ENCODE assay signal across 15 cellular contexts in genomic region chr2:105339414-105339813, GRCh38. TPM values are rescaled to one million over a fixed set of nuclear protein-coding genes. Genes with fewer than 3 reads are reported as not detected.
DNase-seq lines count a peak whose midpoint lies in the region; ATAC-seq, FAIRE-seq and TF ChIP-seq lines count a peak whose summit lies in the region.
"Had no signal": no experiment of that assay in that cellular context is flagged by ENCODE, and none has a peak within 500 bp of the region (broad histone marks: within the 10 kb centered on the region; RNA-seq: fewer than 3 reads in every experiment).

No MANE protein-coding gene starts in this region.

- TF ChIP-seq CTCF in MCF 10A (IDR thresholded peaks at IDR 0.05; ENCODE audit: unreplicated experiment) (no peak), breast epithelium (IDR thresholded peaks at IDR 0.05) (no peak), HepG2 (CRISPR knock-in tag; IDR thresholded peaks at IDR 0.05) (no peak)

- H3K4me3 ChIP-seq in breast epithelium (no peak overlapping the region), HepG2 (replicated peaks in 1 of 3; ENCODE audit: insufficient read depth in 1 of 3, low read depth in 2 of 3, low read length in 3 of 3) (peak overlapping the region; percentile 85 to 100 (median 99); a peak in 5 of 6 replicates), right cardiac atrium (ENCODE audit: low read length) (no peak overlapping the region)

- H3K9me3 ChIP-seq in breast epithelium (no peaks in the 10 kb centered on the region), HepG2 (ENCODE audit: low read length) (no peaks in the 10 kb centered on the region), right cardiac atrium (ENCODE audit: control insufficient read depth, low read length) (no peaks in the 10 kb centered on the region)
- H3K9me3 ChIP-seq: BE2C had no signal

- CTCF ChIA-PET in MCF 10A (lab: Yijun Ruan, JAX) (interaction anchor here (0.8 to 2.3 kb wide), 5 partner anchors 17 to 237 kb away, joined by 3 to 17 read pairs (median 3); no protein-coding TSS in a partner anchor), HepG2 (lab: Yijun Ruan, JAX; ENCODE audit: low intra/inter-chr PET ratio, low total read pairs) (no interaction called here)
- CTCF ChIA-PET in activated CD4-positive, alpha-beta memory T cell treated with anti-CD3 and anti-CD28 coated beads for 36 hours (lab: Charles Lee), result interaction anchor here (1.0 to 2.1 kb wide), 3 partner anchors 9 to 56 kb away, joined by 3 to 4 read pairs (median 3); no protein-coding TSS in a partner anchor

- TF ChIP-seq POLR2A in breast epithelium (IDR thresholded peaks at IDR 0.05) (no peak), HepG2 (IDR thresholded peaks at IDR 0.05; ENCODE audit: insufficient read depth in 1 of 2, low read depth in 2 of 2, low read length in 2 of 2) (no peak)

- intact Hi-C loops in MCF 10A (cut with micrococcal nuclease), result no loop called here
- intact Hi-C loops in breast epithelium (cut with DNase I; ENCODE audit: low total_unique reads), result no loop called here
- intact Hi-C loops in activated CD4-positive, alpha-beta memory T cell treated with anti-CD3 and anti-CD28 coated beads for 36 hours (cut with micrococcal nuclease), result loop anchor here (10.0 kb wide), 2 partner anchors 305 to 405 kb away; partner anchors contain the start of genes MRPS9 and NCK2
- intact Hi-C loops in HepG2 (cut with micrococcal nuclease; ENCODE audit: unreplicated experiment), result no loop called here
- intact Hi-C loops in right cardiac atrium (cut with DNase I), result no loop called here

- peaks cover 0 to 25% of the 10 kb centered on the region in 2 donors for H3K4me1 ChIP-seq in breast epithelium
- peaks cover 38% of the 10 kb centered on the region for H3K4me1 ChIP-seq in HepG2 (ENCODE audit: insufficient read depth, low read length)
- H3K4me1 ChIP-seq in right cardiac atrium (ENCODE audit: control insufficient read depth, insufficient read depth, low read length), result peaks cover 2% of the 10 kb centered on the region
- H3K4me1 ChIP-seq: BE2C had no signal

- POLR2A ChIA-PET in MCF 10A (lab: Yijun Ruan, JAX), result interaction anchor here (0.6 to 4.7 kb wide), 5 partner anchors 9 to 301 kb away, joined by 3 to 48 read pairs (median 14); partner anchors contain the start of genes FHL2, MRPS9 and TGFBRAP1
- POLR2A ChIA-PET in activated CD4-positive, alpha-beta memory T cell treated with anti-CD3 and anti-CD28 coated beads for 36 hours (lab: Charles Lee), result interaction anchor here (1.8 kb wide), 1 partner anchor 9 kb away, joined by 9 read pairs; the partner anchor contains the start of gene TGFBRAP1
- POLR2A ChIA-PET in HepG2 (lab: Yijun Ruan, JAX), result interaction anchor here (6.5 kb wide), 1 partner anchor 10 kb away, joined by 43 read pairs; the partner anchor contains the start of gene TGFBRAP1

- H4K20me1 ChIP-seq in HepG2 (ENCODE audit: insufficient read depth, low read length), result peaks cover 8% of the 10 kb centered on the region; the same call in 1 of the 2 replicates

- TF ChIP-seq RAD21 in HepG2 (CRISPR knock-in tag; IDR thresholded peaks at IDR 0.05), result no peak

- H2AFZ ChIP-seq in HepG2 (ENCODE audit: low read length), result no peak overlapping the region

- H3K9ac ChIP-seq in HepG2 (ENCODE audit: insufficient read depth, low read depth, low read length), result peak overlapping the region; percentile 100

- H3K4me1 Mint-ChIP-seq in MCF 10A (ENCODE audit: insufficient read depth, unreplicated experiment), result peaks cover 13% of the 10 kb centered on the region
- H3K4me1 Mint-ChIP-seq in activated CD4-positive, alpha-beta memory T cell treated with anti-CD3 and anti-CD28 coated beads for 36 hours (ENCODE audit: low read depth), result peaks cover 33% of the 10 kb centered on the region

- H3K27ac ChIP-seq in breast epithelium, result no peak overlapping the region
- peak overlapping the region; percentile 100 for H3K27ac ChIP-seq in HepG2 (ENCODE audit: extremely low read length, insufficient read depth, low read length)
- no peak overlapping the region for H3K27ac ChIP-seq in right cardiac atrium (ENCODE audit: low read length)

- peaks cover 54% of the 10 kb centered on the region for H3K79me2 ChIP-seq in HepG2 (ENCODE audit: insufficient read depth, low read length)

- H3K9me3 Mint-ChIP-seq in MCF 10A (ENCODE audit: unreplicated experiment), result no peaks in the 10 kb centered on the region
- no peaks in the 10 kb centered on the region for H3K9me3 Mint-ChIP-seq in activated CD4-positive, alpha-beta memory T cell treated with anti-CD3 and anti-CD28 coated beads for 36 hours

- FAIRE-seq in HepG2 (lab: Jason Lieb, UNC), result no peak
- FAIRE-seq: GM18507 had no signal

- peak overlapping the region; percentile 86 for H3K4me3 Mint-ChIP-seq in MCF 10A (ENCODE audit: unreplicated experiment)
- H3K4me3 Mint-ChIP-seq in activated CD4-positive, alpha-beta memory T cell treated with anti-CD3 and anti-CD28 coated beads for 36 hours, result peak overlapping the region; percentile 95

- no peak for TF ChIP-seq EP300 in HepG2 (IDR thresholded peaks at IDR 0.05; ENCODE audit: low read depth in 2 of 2, low read length in 2 of 2)
- no peak for TF ChIP-seq EP300 in HepG2 (CRISPR knock-in tag; IDR thresholded peaks at IDR 0.05; ENCODE audit: borderline replicate concordance)

- DNase-seq in MCF 10A (ENCODE audit: unreplicated experiment) (no peak), breast epithelium (ENCODE audit: low spot score in 2 of 2) (no peak), HepG2 (ENCODE audit: low spot score) (no peak), C1 segment of cervical spinal cord (lab: John Stamatoyannopoulos, UW) (no peak), right cardiac atrium (no peak), NCI-H2196 treated with DMSO at 0.1 percent for 48 hours (lab: John Stamatoyannopoulos, UW; ENCODE audit: unreplicated experiment) (no peak)
- no peak for DNase-seq in activated CD4-positive, alpha-beta memory T cell treated with anti-CD3 and anti-CD28 coated beads for 36 hours
- no peak for DNase-seq in stimulated activated CD4-positive, alpha-beta T cell treated with anti-CD3 and anti-CD28 coated beads, Interleukin-1b, Interleukin-23, amount 100 ng/mL, for 48 hours
- DNase-seq: anterior cingulate cortex; BE2C; foreskin melanocyte; NCI-H1930; occipital lobe; stimulated activated CD8-positive, alpha-beta memory T cell treated with anti-CD3 and anti-CD28 coated beads, Interleukin-4, amount 100 ng/mL, for 48 hours had no signal

- peak overlapping the region; percentile 89 for H3K4me2 ChIP-seq in HepG2 (ENCODE audit: low read depth, low read length)

- in situ Hi-C loops in HepG2 (cut with HindIII; ENCODE audit: extremely low pct_ligation_motif_present, low pct_unique_long_range_greater_than_20kb), result loop anchor here (25.0 kb wide), 1 partner anchor 848 kb away; the partner anchor contains the start of gene UXS1

- ATAC-seq in HepG2, result no peak
- ATAC-seq in right cardiac atrium, result no peak

- H3K36me3 Mint-ChIP-seq in MCF 10A (ENCODE audit: insufficient read depth, unreplicated experiment), result peaks cover 44% of the 10 kb centered on the region
- peaks cover 27% of the 10 kb centered on the region for H3K36me3 Mint-ChIP-seq in activated CD4-positive, alpha-beta memory T cell treated with anti-CD3 and anti-CD28 coated beads for 36 hours

- H3K27me3 ChIP-seq in breast epithelium, result no peaks in the 10 kb centered on the region
- peaks cover 0 to 7% of the 10 kb centered on the region in 2 experiments; a peak in 2 of 5 replicates for H3K27me3 ChIP-seq in HepG2 (ENCODE audit: control insufficient read depth in 1 of 2, insufficient read depth in 2 of 2, low read length in 2 of 2)
- H3K27me3 ChIP-seq in right cardiac atrium (ENCODE audit: control insufficient read depth, insufficient read depth), result no peaks in the 10 kb centered on the region
- H3K27me3 ChIP-seq: BE2C had no signal

- H3K36me3 ChIP-seq in breast epithelium (no peaks in the 10 kb centered on the region), HepG2 (replicated peaks in 1 of 2; ENCODE audit: control insufficient read depth in 1 of 2, insufficient read depth in 2 of 2, low read length in 2 of 2) (peaks cover 18 to 40% of the 10 kb centered on the region in 2 experiments)

- H3K27me3 Mint-ChIP-seq in MCF 10A (ENCODE audit: insufficient read depth, unreplicated experiment), result no peaks in the 10 kb centered on the region
- H3K27me3 Mint-ChIP-seq in activated CD4-positive, alpha-beta memory T cell treated with anti-CD3 and anti-CD28 coated beads for 36 hours, result no peaks in the 10 kb centered on the region

- BruUV-seq in MCF 10A (replicated peaks; lab: Mats Ljungman, UMichigan), result no TSS peak
- BruUV-seq in HepG2 (replicated peaks; lab: Mats Ljungman, UMichigan), result no TSS peak

- 43% methylated on average over 4 of the region's 4 CpGs for WGBS in HepG2 (ENCODE audit: low lambda C conversion rate)
- 83% methylated on average over 4 of the region's 4 CpGs for WGBS in right cardiac atrium

- H3K27ac Mint-ChIP-seq in MCF 10A (ENCODE audit: low read depth, unreplicated experiment), result no peak overlapping the region
- no peak overlapping the region for H3K27ac Mint-ChIP-seq in activated CD4-positive, alpha-beta memory T cell treated with anti-CD3 and anti-CD28 coated beads for 36 hours

RNA-seq across cellular contexts. Expression of gene C2orf49, which starts 2.1 kb away (rescaled TPM):
- total RNA-seq in MCF 10A (2022), result 24.2 and 24.5 TPM in 2 replicates
- 10 to 100 TPM; 20.0 to 31.6 (median 23.0) TPM for total RNA-seq in breast epithelium
- total RNA-seq in activated CD4-positive, alpha-beta memory T cell treated with anti-CD3 and anti-CD28 coated beads for 36 hours, result 10 to 100 TPM; 16.9 to 20.2 TPM
- total RNA-seq in HepG2 (2016; rRNA removed; fragmentation: Illumina TruSeq; extraction: Trizol), result 28.8 and 35.6 TPM in 2 replicates
- total RNA-seq in HepG2 (2016; cell fraction: cytosol; rRNA removed; fragmentation: Illumina TruSeq; extraction: Trizol; ENCODE audit: low read depth), result 13.5 and 14.5 TPM in 2 replicates
- 30.8 and 40.4 TPM in 2 replicates for total RNA-seq in HepG2 (2016; cell fraction: insoluble cytoplasmic fraction; rRNA removed; fragmentation: Illumina TruSeq; extraction: Trizol)
- total RNA-seq in HepG2 (2016; cell fraction: membrane; rRNA removed; fragmentation: Illumina TruSeq; extraction: Trizol), result 17.9 and 19.2 TPM in 2 replicates
- 16.1 and 20.5 TPM in 2 replicates for total RNA-seq in HepG2 (2016; cell fraction: nucleus; rRNA removed; fragmentation: Illumina TruSeq; extraction: Trizol)
- 21.6 and 24.7 TPM in 2 replicates for polyA plus RNA-seq in HepG2 (2011; rRNA removed)
- 10.0 and 13.2 TPM in 2 replicates for polyA plus RNA-seq in HepG2 (2011; cell fraction: cytosol; rRNA removed)
- 9.5 and 13.6 TPM in 2 replicates for polyA plus RNA-seq in HepG2 (2011; cell fraction: nucleus; rRNA removed)
- polyA plus RNA-seq in HepG2 (2012), result 28.0 and 30.9 TPM in 2 replicates
- 4.6 and 4.9 TPM in 2 replicates for polyA plus RNA-seq in HepG2 (2016; cell fraction: cytosol; fragmentation: Illumina TruSeq; extraction: Trizol; ENCODE audit: low read depth)
- 31.3 and 31.7 TPM in 2 replicates for polyA plus RNA-seq in HepG2 (2016; cell fraction: insoluble cytoplasmic fraction; fragmentation: Illumina TruSeq; extraction: Trizol; ENCODE audit: low read depth)
- polyA plus RNA-seq in HepG2 (2016; cell fraction: membrane; fragmentation: Illumina TruSeq; extraction: Trizol; ENCODE audit: low read depth), result 5.2 and 7.1 TPM in 2 replicates
- polyA plus RNA-seq in HepG2 (2016; cell fraction: nucleus; fragmentation: Illumina TruSeq; extraction: Trizol; ENCODE audit: insufficient read depth, low read depth), result 19.7 and 25.5 TPM in 2 replicates
- 6.4 and 9.7 TPM in 2 replicates for polyA minus RNA-seq in HepG2 (2011; rRNA and poly(A)+ RNA removed; ENCODE audit: low replicate concordance)
- polyA minus RNA-seq in HepG2 (2011; cell fraction: cytosol; rRNA and poly(A)+ RNA removed), result 14.1 and 14.5 TPM in 2 replicates
- 27.2 and 30.3 TPM in 2 replicates for polyA minus RNA-seq in HepG2 (2011; cell fraction: nucleus; rRNA and poly(A)+ RNA removed)
- 10 to 100 TPM; 13.2 to 20.3 (median 17.0) TPM for total RNA-seq in right cardiac atrium
- 15.8 TPM for polyA plus RNA-seq in right cardiac atrium

RNA-seq across cellular contexts. Expression of gene TGFBRAP1, which starts 9.9 kb away (rescaled TPM):
- total RNA-seq in MCF 10A (2022) (16.8 and 19.3 TPM in 2 replicates), breast epithelium (10 to 100 TPM; 24.6 to 29.8 (median 28.5) TPM), HepG2 (2016; rRNA removed; fragmentation: Illumina TruSeq; extraction: Trizol) (22.9 and 27.0 TPM in 2 replicates), right cardiac atrium (10 to 100 TPM in 3 of 4 donors, 1 to 10 TPM in 1; 9.9 to 12.5 (median 11.8) TPM)
- total RNA-seq in activated CD4-positive, alpha-beta memory T cell treated with anti-CD3 and anti-CD28 coated beads for 36 hours, result 10 to 100 TPM; 16.8 to 16.9 TPM
- 4.1 and 4.4 TPM in 2 replicates for total RNA-seq in HepG2 (2016; cell fraction: cytosol; rRNA removed; fragmentation: Illumina TruSeq; extraction: Trizol; ENCODE audit: low read depth)
- total RNA-seq in HepG2 (2016; cell fraction: insoluble cytoplasmic fraction; rRNA removed; fragmentation: Illumina TruSeq; extraction: Trizol), result 22.6 and 23.2 TPM in 2 replicates
- total RNA-seq in HepG2 (2016; cell fraction: membrane; rRNA removed; fragmentation: Illumina TruSeq; extraction: Trizol), result 14.4 and 14.7 TPM in 2 replicates
- 18.8 and 20.1 TPM in 2 replicates for total RNA-seq in HepG2 (2016; cell fraction: nucleus; rRNA removed; fragmentation: Illumina TruSeq; extraction: Trizol)
- polyA plus RNA-seq in HepG2 (2011; rRNA removed) (12.7 and 13.4 TPM in 2 replicates), right cardiac atrium (3.6 TPM)
- 10.5 and 11.2 TPM in 2 replicates for polyA plus RNA-seq in HepG2 (2011; cell fraction: cytosol; rRNA removed)
- 11.8 and 12.4 TPM in 2 replicates for polyA plus RNA-seq in HepG2 (2011; cell fraction: nucleus; rRNA removed)
- polyA plus RNA-seq in HepG2 (2012), result 13.4 and 13.9 TPM in 2 replicates
- 1.4 TPM in 2 replicates for polyA plus RNA-seq in HepG2 (2016; cell fraction: cytosol; fragmentation: Illumina TruSeq; extraction: Trizol; ENCODE audit: low read depth)
- 20.3 and 22.7 TPM in 2 replicates for polyA plus RNA-seq in HepG2 (2016; cell fraction: insoluble cytoplasmic fraction; fragmentation: Illumina TruSeq; extraction: Trizol; ENCODE audit: low read depth)
- 6.8 and 6.9 TPM in 2 replicates for polyA plus RNA-seq in HepG2 (2016; cell fraction: membrane; fragmentation: Illumina TruSeq; extraction: Trizol; ENCODE audit: low read depth)
- polyA plus RNA-seq in HepG2 (2016; cell fraction: nucleus; fragmentation: Illumina TruSeq; extraction: Trizol; ENCODE audit: insufficient read depth, low read depth), result 27.0 and 31.2 TPM in 2 replicates
- 27.6 and 32.1 TPM in 2 replicates for polyA minus RNA-seq in HepG2 (2011; rRNA and poly(A)+ RNA removed; ENCODE audit: low replicate concordance)
- polyA minus RNA-seq in HepG2 (2011; cell fraction: cytosol; rRNA and poly(A)+ RNA removed), result 12.0 and 15.4 TPM in 2 replicates
- polyA minus RNA-seq in HepG2 (2011; cell fraction: nucleus; rRNA and poly(A)+ RNA removed), result 14.9 and 16.4 TPM in 2 replicates

RNA-seq across cellular contexts. Expression of gene FHL2, which starts 59.4 kb away (rescaled TPM):
- total RNA-seq in MCF 10A (2022) (77.3 and 93.2 TPM in 2 replicates), breast epithelium (100 to 1,000 TPM in 1 of 3 donors, 10 to 100 TPM in 2; 20.0 to 128 (median 98.2) TPM), HepG2 (2016; rRNA removed; fragmentation: Illumina TruSeq; extraction: Trizol) (1.9 and 2.3 TPM in 2 replicates), right cardiac atrium (100 to 1,000 TPM; 423 to 631 (median 511) TPM)
- total RNA-seq in activated CD4-positive, alpha-beta memory T cell treated with anti-CD3 and anti-CD28 coated beads for 36 hours, result 1 to 10 TPM; 1.3 to 1.5 TPM
- total RNA-seq in HepG2 (2016; cell fraction: cytosol; rRNA removed; fragmentation: Illumina TruSeq; extraction: Trizol; ENCODE audit: low read depth), result 1.4 and 1.6 TPM in 2 replicates
- total RNA-seq in HepG2 (2016; cell fraction: insoluble cytoplasmic fraction; rRNA removed; fragmentation: Illumina TruSeq; extraction: Trizol), result 1.9 and 2.3 TPM in 2 replicates
- total RNA-seq in HepG2 (2016; cell fraction: membrane; rRNA removed; fragmentation: Illumina TruSeq; extraction: Trizol), result 1.4 and 1.7 TPM in 2 replicates
- total RNA-seq in HepG2 (2016; cell fraction: nucleus; rRNA removed; fragmentation: Illumina TruSeq; extraction: Trizol), result 0.53 and 0.87 TPM in 2 replicates
- polyA plus RNA-seq in HepG2 (2011; rRNA removed) (44.2 and 74.8 TPM in 2 replicates), right cardiac atrium (410 TPM)
- polyA plus RNA-seq in HepG2 (2011; cell fraction: cytosol; rRNA removed), result 51.8 and 84.3 TPM in 2 replicates
- 19.1 and 28.9 TPM in 2 replicates for polyA plus RNA-seq in HepG2 (2011; cell fraction: nucleus; rRNA removed)
- 51.1 and 56.1 TPM in 2 replicates for polyA plus RNA-seq in HepG2 (2012)
- 1.8 and 2.5 TPM in 2 replicates for polyA plus RNA-seq in HepG2 (2016; cell fraction: cytosol; fragmentation: Illumina TruSeq; extraction: Trizol; ENCODE audit: low read depth)
- 3.4 and 3.5 TPM in 2 replicates for polyA plus RNA-seq in HepG2 (2016; cell fraction: insoluble cytoplasmic fraction; fragmentation: Illumina TruSeq; extraction: Trizol; ENCODE audit: low read depth)
- polyA plus RNA-seq in HepG2 (2016; cell fraction: membrane; fragmentation: Illumina TruSeq; extraction: Trizol; ENCODE audit: low read depth), result 1.9 and 2.2 TPM in 2 replicates
- 1.0 and 1.6 TPM in 2 replicates for polyA plus RNA-seq in HepG2 (2016; cell fraction: nucleus; fragmentation: Illumina TruSeq; extraction: Trizol; ENCODE audit: insufficient read depth, low read depth)
- 56.1 and 100.0 TPM in 2 replicates for polyA minus RNA-seq in HepG2 (2011; rRNA and poly(A)+ RNA removed; ENCODE audit: low replicate concordance)
- 18.5 and 23.7 TPM in 2 replicates for polyA minus RNA-seq in HepG2 (2011; cell fraction: cytosol; rRNA and poly(A)+ RNA removed)
- polyA minus RNA-seq in HepG2 (2011; cell fraction: nucleus; rRNA and poly(A)+ RNA removed), result 28.0 and 37.5 TPM in 2 replicates

Comparison
In these comparisons a context has a peak if more than half of its experiments do, and no peak if none do; other contexts are left out.
1. H3K4me3 ChIP-seq: peak in HepG2 (3 of 3); none in breast epithelium (0 of 3) and right cardiac atrium (single experiment).
2. RNA of gene FHL2, which starts 59.4 kb away (total RNA-seq): 423 to 631 TPM in right cardiac atrium, 20.0 to 128 TPM in breast epithelium and 77.3 to 93.2 TPM in MCF 10A; 0.53 to 2.3 TPM in HepG2 and 1.3 to 1.5 TPM in activated CD4-positive, alpha-beta memory T cell treated with anti-CD3 and anti-CD28 coated beads for 36 hours; every median in the first group is over 4 times any median in the second.